18 cellular contexts compared by ENCODE assay signal in the genomic region with DNA sequence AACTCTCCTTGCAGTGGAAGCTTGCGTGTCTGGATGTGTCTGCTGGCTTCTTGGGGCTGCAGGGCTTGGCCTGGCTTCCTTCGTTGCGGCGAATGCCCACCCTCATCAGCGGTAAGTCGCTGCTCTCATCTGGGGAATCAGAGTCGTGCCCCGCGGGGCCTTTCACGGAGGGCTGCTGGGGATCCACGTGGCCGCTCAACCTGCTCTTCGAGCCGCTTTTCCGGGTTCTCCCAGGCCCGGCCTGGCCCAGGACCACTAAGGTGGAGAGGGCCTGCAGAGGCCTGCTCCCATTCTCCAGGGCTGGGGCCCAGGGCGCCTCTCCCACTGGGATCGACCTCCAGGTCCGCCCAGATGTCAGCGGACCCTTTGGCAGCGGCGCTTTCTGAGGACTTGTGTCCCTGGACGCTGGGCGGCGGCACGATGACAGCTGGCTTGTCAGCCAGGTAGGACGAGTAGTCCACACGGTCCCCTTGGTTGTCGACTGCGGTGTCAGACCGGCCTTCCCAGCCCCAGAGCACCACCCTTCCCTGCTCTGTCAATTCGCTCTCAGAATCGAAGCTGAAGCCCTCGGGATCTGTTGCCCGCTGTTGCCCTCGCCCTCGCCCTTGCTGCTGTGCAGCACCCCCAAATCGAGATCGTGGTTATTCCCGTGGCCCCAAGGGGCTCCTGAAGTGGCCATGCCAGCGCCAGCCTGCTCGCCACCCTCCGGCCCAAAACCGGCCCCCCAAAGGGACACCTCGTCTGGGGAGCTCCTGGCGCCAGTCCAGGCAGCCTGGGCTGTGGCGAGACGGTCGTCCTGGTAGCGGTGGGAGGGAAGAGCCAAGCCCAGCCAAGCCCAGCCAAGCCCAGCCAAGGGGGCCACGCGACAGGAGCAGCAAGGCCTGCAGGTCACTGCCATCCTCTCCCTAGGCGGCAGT. TPM values are rescaled to one million over a fixed set of nuclear protein-coding genes. Genes with fewer than 3 reads are reported as not detected.
DNase-seq lines count a peak whose midpoint lies in the region; ATAC-seq, FAIRE-seq and TF ChIP-seq lines count a peak whose summit lies in the region.
"Had no signal": no experiment of that assay in that cellular context is flagged by ENCODE, and none has a peak within 500 bp of the region (broad histone marks: within the 10 kb centered on the region; RNA-seq: fewer than 3 reads in every experiment).

No MANE protein-coding gene starts in this region.

- H3K27ac Mint-ChIP-seq in immature natural killer cell: no peak overlapping the region
- H3K27ac Mint-ChIP-seq: CD4-positive, alpha-beta T cell had no signal

- no peak overlapping the region for H3K9ac ChIP-seq in kidney (ENCODE audit: low read length in 2 of 2)
- H3K9ac ChIP-seq: GM23248 had no signal

- no peak overlapping the region for H3K4me3 ChIP-seq in kidney (ENCODE audit: low read length in 2 of 2)
- H3K4me3 ChIP-seq: GM12878, GM23248, HAP-1 had no signal

- no peak for FAIRE-seq in kidney (lab: Jason Lieb, UNC)
- FAIRE-seq: A204.1, D721Med, GM12878 had no signal

- no peaks in the 10 kb centered on the region for H3K4me1 ChIP-seq in kidney (ENCODE audit: control insufficient read depth in 1 of 2, insufficient read depth in 1 of 2, low read depth in 1 of 2, low read length in 2 of 2)
- H3K4me1 ChIP-seq: Caco-2, HAP-1 had no signal

- no peak for TF ChIP-seq CTCF in GM13976 (IDR thresholded peaks at IDR 0.05; ENCODE audit: borderline replicate concordance, control extremely low read depth, extremely low read depth, insufficient read depth, missing control alignments)
- TF ChIP-seq CTCF in kidney (IDR thresholded peaks at IDR 0.05; ENCODE audit: borderline replicate concordance, extremely low read depth, insufficient read depth): no peak

- H3K9me3 ChIP-seq in kidney (ENCODE audit: control insufficient read depth in 1 of 2, low read length in 2 of 2): no peaks in the 10 kb centered on the region
- H3K9me3 ChIP-seq: Caco-2, HAP-1 had no signal

- no peak overlapping the region for H3K27ac ChIP-seq in kidney (ENCODE audit: low read depth in 2 of 2, low read length in 2 of 2)
- H3K27ac ChIP-seq: C4-2B, GM23248 had no signal

- in situ Hi-C loops in GM13976 (cut with MboI; ENCODE audit: low sequenced_read_pairs, unreplicated experiment): loop anchor here (25.0 kb wide), 1 partner anchor 210 kb away; the partner anchor contains the start of gene LOC101059915

- H3K27me3 Mint-ChIP-seq in immature natural killer cell (ENCODE audit: low read depth in 3 of 3): peaks cover 2 to 5% (median 2%) of the 10 kb centered on the region in 3 donors

- peaks cover 0 to 2% (median 0%) of the 10 kb centered on the region in 6 donors for H3K9me3 Mint-ChIP-seq in immature natural killer cell
- H3K9me3 Mint-ChIP-seq: CD4-positive, alpha-beta T cell had no signal

- ATAC-seq in sciatic nerve (peak; percentile 9), GM18519 (IDR thresholded peaks at IDR 0.05; ENCODE audit: low FRiP score, unreplicated experiment) (no peak)
- ATAC-seq: GM12878 had no signal

- no peaks in the 10 kb centered on the region for H3K36me3 ChIP-seq in kidney (ENCODE audit: control insufficient read depth in 1 of 2, insufficient read depth in 2 of 2, low read length in 2 of 2)
- H3K36me3 ChIP-seq: HAP-1 had no signal

- intact Hi-C loops in kidney (cut with DNase I) (no loop called here), sciatic nerve (cut with DNase I) (no loop called here)

- no peaks in the 10 kb centered on the region for H3K4me1 Mint-ChIP-seq in immature natural killer cell

- DNase-seq in ELF-1 (ENCODE audit: low read depth, low spot score) (peak; percentile 30), GM13976 (ENCODE audit: low spot score) (peak; percentile 4), kidney (peak; percentile 75), sciatic nerve (ENCODE audit: low spot score) (no peak), immature natural killer cell (no peak), activated gamma-delta T cell treated with Interleukin-2 at 50 U/mL for 16 hours (no peak)
- DNase-seq: ACHN; Caco-2; CD4-positive, alpha-beta T cell; DMS79 treated with DMSO at 0.1 percent for 48 hours; GM23248 had no signal

- H3K36me3 Mint-ChIP-seq in immature natural killer cell: no peaks in the 10 kb centered on the region

- no peak overlapping the region for H3K4me3 Mint-ChIP-seq in immature natural killer cell
- H3K4me3 Mint-ChIP-seq: CD4-positive, alpha-beta T cell had no signal

RNA-seq across cellular contexts. Expression of gene NHSL2, which starts 37.8 kb away (rescaled TPM):
- 10.8 TPM for total RNA-seq in kidney
- polyA plus RNA-seq in kidney (ENCODE audit: insufficient read depth, low read depth, low replicate concordance): 1.3 TPM
- 38.0 TPM for total RNA-seq in sciatic nerve
- polyA plus RNA-seq in immature natural killer cell: 10 to 100 TPM; 10.2 to 29.0 (median 10.6) TPM
- total RNA-seq: HT-29 had no signal

Comparison
In these comparisons a context has a peak if more than half of its experiments do, and no peak if none do; other contexts are left out.
1. DNase-seq: peak in ELF-1 (single experiment), GM13976 (single experiment) and kidney (single experiment); none in sciatic nerve (single experiment), immature natural killer cell (0 of 3) and activated gamma-delta T cell treated with Interleukin-2 at 50 U/mL for 16 hours (single experiment).